ENCODE assay signal across 8 cellular contexts in genomic region chr16:83744521-83744981, GRCh38.
DNase-seq lines count a peak whose midpoint lies in the region; ATAC-seq and TF ChIP-seq lines count a peak whose summit lies in the region.

No MANE protein-coding gene starts in this region.

- TF ChIP-seq CTCF in mesothelial cell of epicardium (IDR thresholded peaks at IDR 0.05; ENCODE audit: unreplicated experiment), result no peak

- no peak overlapping the region for H3K4me3 Mint-ChIP-seq in mesothelial cell of epicardium

- no peak overlapping the region for H3K27ac Mint-ChIP-seq in mesothelial cell of epicardium

- no peaks in the 10 kb centered on the region for H3K4me1 Mint-ChIP-seq in mesothelial cell of epicardium

- H3K27me3 Mint-ChIP-seq in mesothelial cell of epicardium (ENCODE audit: low read depth), result no peaks in the 10 kb centered on the region

- no peaks in the 10 kb centered on the region for H3K36me3 Mint-ChIP-seq in mesothelial cell of epicardium

- H3K9me3 Mint-ChIP-seq in mesothelial cell of epicardium, result peaks cover 4% of the 10 kb centered on the region

- DNase-seq in T1000 (lab: John Stamatoyannopoulos, UW) (peak; percentile 39), kidney glomerular epithelial cell (lab: John Stamatoyannopoulos, UW) (peak; percentile 19), mesothelial cell of epicardium (ENCODE audit: low spot score in 2 of 2, unreplicated experiment in 2 of 2) (no peak), 8988T (no peak)

- H3K27ac ChIP-seq in temporal lobe (ENCODE audit: low read depth, low read length), result peak overlapping the region; percentile 83

- ATAC-seq in GM21786 (IDR thresholded peaks at IDR 0.05; ENCODE audit: unreplicated experiment), result peak; percentile 82
- no peak for ATAC-seq in HG02884 (IDR thresholded peaks at IDR 0.05; ENCODE audit: unreplicated experiment)
- no peak for ATAC-seq in HG02981 (IDR thresholded peaks at IDR 0.05; ENCODE audit: unreplicated experiment)

Comparison
In these comparisons a context has a peak if more than half of its experiments do, and no peak if none do; other contexts are left out.
1. DNase-seq: peak in T1000 (single experiment) and kidney glomerular epithelial cell (single experiment); none in mesothelial cell of epicardium (0 of 2) and 8988T (single experiment).